Comparison of ENCODE assay signal across 8 cellular contexts in the genomic region with DNA sequence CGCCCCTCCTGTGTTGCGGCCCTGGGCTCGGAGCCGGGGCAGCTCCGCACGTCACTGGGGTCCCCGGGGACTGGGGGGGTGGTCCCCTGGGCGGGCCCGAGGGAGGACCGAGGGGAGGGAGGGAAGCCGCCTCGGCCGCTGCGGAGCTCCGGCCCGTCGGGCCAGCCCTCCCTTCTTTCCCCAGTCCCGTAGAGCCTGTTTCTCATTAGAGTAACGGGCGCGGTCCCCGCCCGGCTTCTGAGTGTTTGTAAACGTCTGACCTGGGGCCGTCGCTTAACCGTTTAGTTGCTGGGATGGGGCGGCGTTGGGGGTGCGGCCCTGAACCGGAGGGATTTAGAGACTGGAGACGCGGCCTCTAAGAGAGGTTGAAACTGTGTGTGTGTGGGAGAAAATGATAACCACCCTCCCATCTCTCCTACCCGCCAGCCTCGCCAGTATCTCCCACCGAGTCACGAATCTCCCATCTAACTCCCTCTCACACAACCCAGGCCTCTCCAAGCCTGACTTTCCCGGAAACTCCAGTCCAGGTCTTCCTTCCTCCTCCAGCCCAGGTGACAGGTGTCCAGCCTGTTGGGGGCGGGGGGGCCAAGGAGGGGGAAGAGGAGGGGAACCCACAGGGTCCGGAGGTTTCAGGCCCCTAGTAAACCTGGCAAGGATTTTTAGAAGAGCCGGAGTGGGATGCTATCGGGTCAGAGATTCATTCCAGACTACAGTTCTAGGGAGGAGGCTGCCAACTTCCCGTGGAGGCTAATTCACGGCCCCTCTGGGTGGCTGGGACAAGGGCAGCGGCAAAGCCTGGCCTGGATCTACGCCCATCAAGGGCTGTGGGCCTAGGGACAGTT. TPM values are rescaled to one million over a fixed set of nuclear protein-coding genes. Genes with fewer than 3 reads are reported as not detected.
DNase-seq lines count a peak whose midpoint lies in the region; ATAC-seq and TF ChIP-seq lines count a peak whose summit lies in the region.

No MANE protein-coding gene starts in this region.

- ATAC-seq in HG03159 (IDR thresholded peaks at IDR 0.05; ENCODE audit: unreplicated experiment) = peak; percentile 55

- H2AK5ac ChIP-seq in neuronal stem cell (ENCODE audit: low read depth, low read length) = peak overlapping the region; percentile 53

- H3K36me3 Mint-ChIP-seq in Calu3 (ENCODE audit: insufficient read depth, unreplicated experiment) (peaks cover 32% of the 10 kb centered on the region), glutamatergic neuron (ENCODE audit: unreplicated experiment) (no peaks in the 10 kb centered on the region)

- H3K27me3 ChIP-seq in adipocyte (replicated peaks; ENCODE audit: control insufficient read depth, insufficient read depth, low read length) (no peaks in the 10 kb centered on the region), neuronal stem cell (ENCODE audit: control insufficient read depth in 3 of 3, insufficient read depth in 3 of 3, low read depth in 1 of 3, low read length in 3 of 3) (peaks cover 0 to 8% (median 1%) of the 10 kb centered on the region in 3 experiments)

- peak overlapping the region; percentile 97 for H2AFZ ChIP-seq in neuronal stem cell (ENCODE audit: low read length)

- peak overlapping the region; percentile 63 for H3K14ac ChIP-seq in neuronal stem cell (ENCODE audit: low read length)

- peak overlapping the region; percentile 91 for H3K27ac ChIP-seq in neuronal stem cell (replicated peaks; ENCODE audit: low read length)

- H3K27ac Mint-ChIP-seq in Calu3 (ENCODE audit: unreplicated experiment) (peak overlapping the region; percentile 69), glutamatergic neuron (ENCODE audit: unreplicated experiment) (peak overlapping the region; percentile 94)

- peak overlapping the region; percentile 74 for H3K4me2 ChIP-seq in neuronal stem cell (ENCODE audit: insufficient read depth, low read length, poor library complexity, severe bottlenecking)

- H3K9ac ChIP-seq in adipocyte (ENCODE audit: low read length) (peak overlapping the region; percentile 85), neuronal stem cell (ENCODE audit: low read depth, low read length, poor library complexity) (peak overlapping the region; percentile 65)

- intact Hi-C loops in Calu3 (cut with micrococcal nuclease; ENCODE audit: unreplicated experiment) = loop anchor here (1.0 to 5.0 kb wide), 2 partner anchors 35 to 45 kb away; no protein-coding TSS in a partner anchor

- peaks cover 2% of the 10 kb centered on the region for H3K79me1 ChIP-seq in neuronal stem cell (ENCODE audit: low read depth, low read length)

- no TSS peak for BruUV-seq in Calu3 (replicated peaks; lab: Mats Ljungman, UMichigan)

- peak overlapping the region; percentile 26 for H3K23ac ChIP-seq in neuronal stem cell (ENCODE audit: low read depth, low read length, poor library complexity)

- peaks cover 33% of the 10 kb centered on the region for H3K4me1 ChIP-seq in adipocyte (ENCODE audit: control insufficient read depth, insufficient read depth, low read length)
- H3K4me1 ChIP-seq in neuronal stem cell (ENCODE audit: control insufficient read depth in 2 of 2, insufficient read depth in 1 of 2, low read depth in 1 of 2, low read length in 2 of 2) = peaks cover 11 to 16% of the 10 kb centered on the region in 2 donors

- H4K8ac ChIP-seq in neuronal stem cell (ENCODE audit: low read depth, low read length) = peak overlapping the region; percentile 1

- peak overlapping the region; percentile 97 for H3K18ac ChIP-seq in neuronal stem cell (ENCODE audit: low read length)

- TF ChIP-seq CTCF in Calu3 (IDR thresholded peaks at IDR 0.05; ENCODE audit: unreplicated experiment) (no peak), glutamatergic neuron (IDR thresholded peaks at IDR 0.05; ENCODE audit: partially characterized antibody, unreplicated experiment) (no peak)

- H3K36me3 ChIP-seq in adipocyte (ENCODE audit: control insufficient read depth, insufficient read depth, low read length, severe bottlenecking) (no peaks in the 10 kb centered on the region), neuronal stem cell (replicated peaks in 1 of 2; ENCODE audit: control insufficient read depth in 2 of 2, insufficient read depth in 2 of 2, low read length in 2 of 2) (peaks cover 4 to 17% of the 10 kb centered on the region in 2 donors)

- no peak overlapping the region for H3K4ac ChIP-seq in neuronal stem cell (ENCODE audit: low read length)

- H3K27me3 Mint-ChIP-seq in Calu3 (ENCODE audit: unreplicated experiment) (no peaks in the 10 kb centered on the region), glutamatergic neuron (ENCODE audit: unreplicated experiment) (peaks cover 6% of the 10 kb centered on the region)

- H3K9me3 ChIP-seq in adipocyte (ENCODE audit: control insufficient read depth, low read length) (no peaks in the 10 kb centered on the region), neuronal stem cell (replicated peaks in 1 of 2; ENCODE audit: control insufficient read depth in 2 of 2, insufficient read depth in 1 of 2, low read depth in 1 of 2, low read length in 2 of 2) (no peaks in the 10 kb centered on the region)

- H3K4me1 Mint-ChIP-seq in Calu3 (ENCODE audit: low read depth, unreplicated experiment) (peaks cover 11% of the 10 kb centered on the region), glutamatergic neuron (ENCODE audit: low read depth, unreplicated experiment) (peaks cover 3% of the 10 kb centered on the region)

- H4K91ac ChIP-seq in neuronal stem cell (ENCODE audit: low read depth, low read length, poor library complexity) = no peak overlapping the region

- peak overlapping the region; percentile 66 for H3K4me3 Mint-ChIP-seq in Calu3 (ENCODE audit: low read depth, unreplicated experiment)
- peak overlapping the region; percentile 95 for H3K4me3 Mint-ChIP-seq in glutamatergic neuron (ENCODE audit: unreplicated experiment)

- H2BK5ac ChIP-seq in neuronal stem cell (ENCODE audit: low read length) = peak overlapping the region; percentile 98

- H3K9me3 Mint-ChIP-seq in Calu3 (ENCODE audit: low read depth, unreplicated experiment) (no peaks in the 10 kb centered on the region), glutamatergic neuron (ENCODE audit: unreplicated experiment) (peaks cover 8% of the 10 kb centered on the region)

- CTCF ChIA-PET in Calu3 (lab: Charles Lee) = interaction anchor here (0.7 to 2.3 kb wide), 8 partner anchors 13 to 64 kb away, joined by 3 to 53 read pairs (median 6); a partner anchor contains a TSS

- peak overlapping the region; percentile 81 for H3K4me3 ChIP-seq in adipocyte (ENCODE audit: low read length)
- H3K4me3 ChIP-seq in neuronal stem cell (ENCODE audit: low read length in 2 of 2) = peak overlapping the region; percentile 70 to 83

- peak overlapping the region; percentile 56 for H2BK120ac ChIP-seq in neuronal stem cell (ENCODE audit: low read depth, low read length)

- peak overlapping the region; percentile 81 for H2BK12ac ChIP-seq in neuronal stem cell (ENCODE audit: low read length)

- no CpG with 5 or more reads among the region's 46 CpGs for WGBS in neuronal stem cell (ENCODE audit: extremely low coverage in 2 of 2, insufficient read length in 2 of 2, insufficient replicate concordance in 1 of 2), 2 donors

- DNase-seq in Calu3 = peak; percentile 93
- peak; percentile 66 for DNase-seq in GM19238 (ENCODE audit: insufficient read length, low spot score)
- DNase-seq in NCI-H345 treated with DMSO at 0.1 percent for 48 hours (lab: John Stamatoyannopoulos, UW; ENCODE audit: unreplicated experiment) = peak; percentile 94
- DNase-seq in adipocyte (ENCODE audit: low read depth) = peak; percentile 99
- peak; percentile 85 for DNase-seq in glutamatergic neuron
- DNase-seq in neuronal stem cell (ENCODE audit: low spot score) = peak; percentile 97
- no peak for DNase-seq in A172 (ENCODE audit: low spot score)

- H2BK15ac ChIP-seq in neuronal stem cell (ENCODE audit: low read length) = peak overlapping the region; percentile 65

RNA-seq across cellular contexts. Expression of a gene that starts 1.1 kb away (rescaled TPM):
- total RNA-seq in Calu3 (2022) (10.7 and 12.8 TPM in 2 replicates), glutamatergic neuron (ENCODE audit: unreplicated experiment) (11.4 TPM)
- polyA plus RNA-seq in neuronal stem cell (2013, experiment 1 of 2) = 50.5 TPM
- 49.8 TPM for polyA plus RNA-seq in neuronal stem cell (2013, experiment 2 of 2)
- total RNA-seq in A172 (2014; rRNA removed; shearing (Covaris generic)) = not detected in 2 replicates

RNA-seq across cellular contexts. Expression of a gene that starts 27.1 kb away (rescaled TPM):
- 11.0 and 12.6 TPM in 2 replicates for total RNA-seq in Calu3 (2022)
- not detected for total RNA-seq in glutamatergic neuron (ENCODE audit: unreplicated experiment)
- 0.08 TPM for polyA plus RNA-seq in neuronal stem cell (2013, experiment 1 of 2)
- not detected for polyA plus RNA-seq in neuronal stem cell (2013, experiment 2 of 2)
- not detected in 2 replicates for total RNA-seq in A172 (2014; rRNA removed; shearing (Covaris generic))

RNA-seq across cellular contexts. Expression of a gene that starts 31.9 kb away (rescaled TPM):
- 7.5 and 8.4 TPM in 2 replicates for total RNA-seq in Calu3 (2022)
- total RNA-seq in glutamatergic neuron (ENCODE audit: unreplicated experiment) = 33.5 TPM
- polyA plus RNA-seq in neuronal stem cell (2013, experiment 1 of 2) = 16.1 TPM
- polyA plus RNA-seq in neuronal stem cell (2013, experiment 2 of 2) = 16.0 TPM
- total RNA-seq in A172 (2014; rRNA removed; shearing (Covaris generic)) = 0.12 and 0.69 TPM in 2 replicates

RNA-seq across cellular contexts. Expression of a gene that starts 32.0 kb away (rescaled TPM):
- total RNA-seq in Calu3 (2022) (3.0 and 3.4 TPM in 2 replicates), glutamatergic neuron (ENCODE audit: unreplicated experiment) (not detected)
- 0.01 TPM for polyA plus RNA-seq in neuronal stem cell (2013, experiment 1 of 2)
- polyA plus RNA-seq in neuronal stem cell (2013, experiment 2 of 2) = 0.01 TPM
- total RNA-seq in A172 (2014; rRNA removed; shearing (Covaris generic)) = 0.05 TPM in 1 of 2 replicates, not detected in the other

RNA-seq across cellular contexts. Expression of a gene that starts 55.6 kb away (rescaled TPM):
- total RNA-seq in Calu3 (2022) (13.4 and 18.7 TPM in 2 replicates), glutamatergic neuron (ENCODE audit: unreplicated experiment) (7.1 TPM)
- polyA plus RNA-seq in neuronal stem cell (2013, experiment 1 of 2) = 2.1 TPM
- polyA plus RNA-seq in neuronal stem cell (2013, experiment 2 of 2) = 1.9 TPM
- total RNA-seq in A172 (2014; rRNA removed; shearing (Covaris generic)) = 2.3 and 2.9 TPM in 2 replicates

Comparison
In these comparisons a context has a peak if more than half of its experiments do, and no peak if none do; other contexts are left out.
1. RNA of a gene that starts 1.1 kb away (total RNA-seq): 11.4 TPM in glutamatergic neuron (single experiment) and 10.7 to 12.8 TPM in Calu3; not detected in A172; every median in the first group is over 10 times any median in the second.
2. RNA of a gene that starts 27.1 kb away (total RNA-seq): 11.0 to 12.6 TPM in Calu3; not detected in glutamatergic neuron (single experiment) and not detected in A172; every median in the first group is over 10 times any median in the second.